ENCODE assay signal across 8 cellular contexts in the genomic region with DNA sequence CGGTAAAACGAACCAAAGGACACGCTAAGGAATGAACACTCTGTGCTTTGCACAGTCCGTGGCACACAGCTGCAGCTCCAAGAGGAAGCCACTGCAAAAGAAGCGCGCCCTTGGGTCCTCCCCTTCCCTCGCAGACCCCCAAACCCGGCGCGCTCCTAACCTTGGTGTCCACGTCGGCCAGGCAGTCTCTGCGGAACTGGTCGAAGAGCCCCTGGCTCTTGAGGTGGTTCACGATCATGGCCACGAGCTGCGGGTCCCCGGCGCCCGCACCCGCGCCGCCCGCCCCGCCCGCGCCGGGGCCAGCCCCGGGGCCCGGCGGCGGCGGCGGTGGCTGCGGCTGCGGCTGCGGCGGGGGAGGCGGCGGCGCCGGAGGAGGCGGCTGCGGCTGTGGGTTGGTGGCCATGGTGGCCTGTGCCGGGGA. TPM values are rescaled to one million over a fixed set of nuclear protein-coding genes. Genes with fewer than 3 reads are reported as not detected.
DNase-seq lines count a peak whose midpoint lies in the region; ATAC-seq, FAIRE-seq and TF ChIP-seq lines count a peak whose summit lies in the region.

No MANE protein-coding gene starts in this region.

- CTCF ChIA-PET in HCT116 (lab: Charles Lee) (interaction anchor here (2.0 kb wide), 1 partner anchor 27 kb away, joined by 8 read pairs; no protein-coding TSS in a partner anchor), K562 (lab: Yijun Ruan, JAX; ENCODE audit: low intra/inter-chr PET ratio) (no interaction called here)

- H3K27ac ChIP-seq in HCT116 (ENCODE audit: low read depth, low read length): peak overlapping the region; percentile 59; the same call in 1 of the 2 replicates
- H3K27ac ChIP-seq in K562 (ENCODE audit: extremely low read depth, low read depth, low read length): peak overlapping the region; percentile 89

- POLR2A ChIA-PET in HCT116 (lab: Charles Lee) (no interaction called here), K562 (lab: Yijun Ruan, JAX) (interaction anchor here (0.6 to 2.1 kb wide), 3 partner anchors 11 to 1779 kb away, joined by 3 to 13 read pairs (median 3); no protein-coding TSS in a partner anchor)

- peak overlapping the region; percentile 79 for H3K4me2 ChIP-seq in HCT116 (ENCODE audit: low read length)
- peak overlapping the region; percentile 100 for H3K4me2 ChIP-seq in K562 (ENCODE audit: insufficient read depth, low read length)

- DNase-seq in HCT116 (ENCODE audit: low read depth, low spot score) (no peak), NB4 (ENCODE audit: low read depth) (peak; percentile 68), K562 (ENCODE audit: extremely low read depth in 1 of 4, low spot score in 3 of 4) (peak in 1 of 4 experiments; percentile 22), left lobe of liver (ENCODE audit: low spot score) (peak; percentile 48), cortex of kidney (lab: John Stamatoyannopoulos, UW) (no peak)
- no peak for DNase-seq in stimulated activated naive CD8-positive, alpha-beta T cell treated with anti-CD3 and anti-CD28 coated beads, Interleukin-15, Interleukin-2, amounts not matched to agents 100 U/mL and 50 U/mL, for 24 hours

- RAD21 ChIA-PET in HCT116 (lab: Charles Lee; ENCODE audit: low non-redundant PET in 1 of 2, low total read pairs in 2 of 2, uncharacterized antibody in 2 of 2, unreplicated experiment in 2 of 2): no interaction called here

- TF ChIP-seq POLR2A in HCT116 (IDR thresholded peaks at IDR 0.05; ENCODE audit: borderline replicate concordance, extremely low read depth, insufficient read depth, insufficient read length) (no peak), NB4 (IDR thresholded peaks at IDR 0.05; ENCODE audit: extremely low read depth, insufficient read length) (no peak), K562 (conservative IDR thresholded peaks at IDR 0.05) (no peak)

- intact Hi-C loops in HCT116 (cut with micrococcal nuclease) (loop anchor here (10.0 kb wide), 1 partner anchor 1378 kb away; a partner anchor contains a TSS), K562 (cut with micrococcal nuclease) (loop anchor here (10.0 kb wide), 1 partner anchor 1378 kb away; a partner anchor contains a TSS)

- no peaks in the 10 kb centered on the region for H3K27me3 ChIP-seq in HCT116 (ENCODE audit: insufficient read depth, low read length)
- H3K27me3 ChIP-seq in K562 (ENCODE audit: control insufficient read depth in 2 of 2, insufficient read depth in 2 of 2, low read length in 2 of 2): no peaks in the 10 kb centered on the region

- peak overlapping the region; percentile 80 to 92 for H3K4me3 ChIP-seq in HCT116 (replicated peaks in 1 of 2; ENCODE audit: low read depth in 1 of 2, low read length in 2 of 2)
- H3K4me3 ChIP-seq in NB4 (ENCODE audit: low read depth, low read length): peak overlapping the region; percentile 98
- peak overlapping the region; percentile 98 for H3K4me3 ChIP-seq in K562

- peaks cover 48% of the 10 kb centered on the region for H3K79me2 ChIP-seq in HCT116 (ENCODE audit: insufficient read depth, low read length)
- H3K79me2 ChIP-seq in K562 (ENCODE audit: control insufficient read depth, insufficient read depth, low read length): peaks cover 24% of the 10 kb centered on the region

- TF ChIP-seq RAD21 in HCT116 (IDR thresholded peaks at IDR 0.05; ENCODE audit: low read depth) (no peak), K562 (CRISPR knock-in tag; conservative IDR thresholded peaks at IDR 0.05 in 1 of 2, IDR thresholded peaks at IDR 0.05 in 1 of 2) (no peak)

- H3K9me3 ChIP-seq in HCT116 (ENCODE audit: control insufficient read depth in 1 of 2, insufficient read depth in 1 of 2, low read depth in 1 of 2, low read length in 2 of 2) (no peaks in the 10 kb centered on the region), K562 (replicated peaks; ENCODE audit: control insufficient read depth, insufficient read depth, low read depth, low read length) (no peaks in the 10 kb centered on the region; the same call in 1 of the 2 replicates)

- no TSS peak for BruUV-seq in HCT116 (replicated peaks; lab: Mats Ljungman, UMichigan)
- BruUV-seq in K562 (replicated peaks; lab: Mats Ljungman, UMichigan): no TSS peak

- in situ Hi-C loops in K562 (cut with MboI): no loop called here

- ATAC-seq in GM18508 (IDR thresholded peaks at IDR 0.05; ENCODE audit: insufficient read depth, unreplicated experiment) (peak; percentile 36), HCT116 (no peak; the same call in 1 of the 2 replicates), K562 (peak; percentile 74), left lobe of liver (no peak), GM18867 (IDR thresholded peaks at IDR 0.05; ENCODE audit: unreplicated experiment) (no peak)
- ATAC-seq in stimulated activated naive CD8-positive, alpha-beta T cell treated with anti-CD3 and anti-CD28 coated beads, Interleukin-15, Interleukin-2, amounts not matched to agents 100 U/mL and 50 U/mL, for 24 hours: peak; percentile 35

- peaks cover 9 to 22% of the 10 kb centered on the region in 2 experiments for H3K4me1 ChIP-seq in HCT116 (ENCODE audit: control insufficient read depth in 1 of 2, insufficient read depth in 2 of 2, low read length in 2 of 2)
- H3K4me1 ChIP-seq in K562 (replicated peaks in 1 of 2; ENCODE audit: control insufficient read depth in 2 of 2, insufficient read depth in 2 of 2, low read length in 2 of 2): peaks cover 4 to 5% of the 10 kb centered on the region in 2 experiments; a peak in 2 of 5 replicates

- H3K9me1 ChIP-seq in K562 (ENCODE audit: control insufficient read depth, insufficient read depth, low read length): no peaks in the 10 kb centered on the region

- TF ChIP-seq CTCF in HCT116 (IDR thresholded peaks at IDR 0.05 in 2 of 3, conservative IDR thresholded peaks at IDR 0.05 in 1 of 3; ENCODE audit: borderline replicate concordance in 1 of 3, insufficient read depth in 1 of 3, low read depth in 2 of 3, low read length in 2 of 3): no peak
- no peak for TF ChIP-seq CTCF in NB4 (IDR thresholded peaks at IDR 0.05; ENCODE audit: low read depth, low read length)
- no peak for TF ChIP-seq CTCF in K562 (IDR thresholded peaks at IDR 0.05 in 2 of 3, conservative IDR thresholded peaks at IDR 0.05 in 1 of 3; ENCODE audit: insufficient read depth in 2 of 3, low read depth in 1 of 3, low read length in 3 of 3)

- 2% methylated on average over 16 of the region's 45 CpGs for WGBS in K562 (ENCODE audit: insufficient coverage, low coverage, missing lambda C conversion rate)

- no peak for TF ChIP-seq EP300 in K562 (IDR thresholded peaks at IDR 0.05; ENCODE audit: low read length)

- H4K20me1 ChIP-seq in HCT116 (ENCODE audit: insufficient read depth) (no peaks in the 10 kb centered on the region), K562 (replicated peaks; ENCODE audit: control insufficient read depth, insufficient read depth, low read length) (peaks cover 8% of the 10 kb centered on the region; the same call in 1 of the 2 replicates)

- H3K9me2 ChIP-seq in HCT116 (ENCODE audit: insufficient read depth): no peaks in the 10 kb centered on the region

- no peak overlapping the region for H2AFZ ChIP-seq in HCT116 (ENCODE audit: low read depth, low read length, poor library complexity, severe bottlenecking)
- H2AFZ ChIP-seq in K562 (ENCODE audit: low read depth, low read length): peak overlapping the region; percentile 96

- H3K9ac ChIP-seq in HCT116 (ENCODE audit: low read length) (peak overlapping the region; percentile 73), K562 (ENCODE audit: insufficient read depth in 1 of 2, low read depth in 2 of 2, low read length in 2 of 2) (peak overlapping the region; percentile 96 to 97)

- FAIRE-seq in K562 (lab: Jason Lieb, UNC): no peak

- no peaks in the 10 kb centered on the region for H3K36me3 ChIP-seq in HCT116 (ENCODE audit: control insufficient read depth in 1 of 2, insufficient read depth in 2 of 2, low read length in 2 of 2)
- peaks cover 2% of the 10 kb centered on the region; the same call in 1 of the 3 replicates for H3K36me3 ChIP-seq in K562 (ENCODE audit: control insufficient read depth, insufficient read depth, low read length)

TF ChIP-seq in HCT116, 20 proteins besides CTCF, POLR2A, EP300 and RAD21 (continues in another document):
- TF ChIP-seq, protein P1, sequence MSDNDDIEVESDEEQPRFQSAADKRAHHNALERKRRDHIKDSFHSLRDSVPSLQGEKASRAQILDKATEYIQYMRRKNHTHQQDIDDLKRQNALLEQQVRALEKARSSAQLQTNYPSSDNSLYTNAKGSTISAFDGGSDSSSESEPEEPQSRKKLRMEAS (IDR thresholded peaks at IDR 0.05): no peak
- TF ChIP-seq EZH2phosphoT487 (IDR thresholded peaks at IDR 0.05; ENCODE audit: borderline replicate concordance) (no peak), CBX3 (IDR thresholded peaks at IDR 0.05; ENCODE audit: low read depth) (no peak), YY1 (IDR thresholded peaks at IDR 0.05; ENCODE audit: extremely low read depth, insufficient replicate concordance, low read depth, low read length) (no peak)

TF ChIP-seq in K562, 482 proteins besides CTCF, POLR2A, EP300 and RAD21 (continues in another document):
- TF ChIP-seq GABPA (tag; conservative IDR thresholded peaks at IDR 0.05; ENCODE audit: low read depth): 0 out of 2 replicates have a peak, but pooled peaks have one; percentile 89
- peak; percentile 23 for TF ChIP-seq SAP30 (IDR thresholded peaks at IDR 0.05; ENCODE audit: borderline replicate concordance, insufficient read depth, low read depth, low read length, poor library complexity, severe bottlenecking)
- 0 out of 2 replicates have a peak, but pooled peaks have one; percentile 7 for TF ChIP-seq RNF2 (IDR thresholded peaks at IDR 0.05)
- no peak for TF ChIP-seq XRCC4 (IDR thresholded peaks at IDR 0.05; ENCODE audit: extremely low read depth, insufficient read depth, insufficient read length)

RNA-seq across cellular contexts. Expression of a gene that starts 0.3 kb away (rescaled TPM):
- total RNA-seq in HCT116 (2021; ENCODE audit: unreplicated experiment): 22.4 TPM
- 9.4 and 10.5 TPM in 2 replicates for polyA plus RNA-seq in HCT116 (2012)
- total RNA-seq in K562 (2011; cell fraction: chromatin; rRNA removed; ENCODE audit: low replicate concordance): 11.8 and 56.0 TPM in 2 replicates
- total RNA-seq in K562 (2011; cell fraction: nucleolus; rRNA removed): 10.5 and 13.9 TPM in 2 replicates
- 27.0 and 40.4 TPM in 2 replicates for total RNA-seq in K562 (2011; cell fraction: nucleoplasm; rRNA removed)
- 14.6 and 15.8 TPM in 2 replicates for total RNA-seq in K562 (2014; rRNA removed)
- 22.0 and 25.3 TPM in 2 replicates for total RNA-seq in K562 (2014; rRNA removed; fragmentation: Illumina TruSeq; extraction: Trizol)
- total RNA-seq in K562 (2015; rRNA removed; fragmentation: Illumina TruSeq; extraction: Trizol): 23.2 and 23.9 TPM in 2 replicates
- 14.5 and 18.3 TPM in 2 replicates for total RNA-seq in K562 (2021)
- 13.3 and 15.5 TPM in 2 replicates for polyA plus RNA-seq in K562 (2011; rRNA removed)
- polyA plus RNA-seq in K562 (2011; cell fraction: cytosol; rRNA removed): 3.1 and 5.0 TPM in 2 replicates
- 19.4 and 36.9 TPM in 2 replicates for polyA plus RNA-seq in K562 (2011; cell fraction: nucleus; rRNA removed)
- 10.9 and 13.6 TPM in 2 replicates for polyA plus RNA-seq in K562 (2012)
- 18.9 and 23.0 TPM in 2 replicates for polyA plus RNA-seq in K562 (2014; fragmentation: Illumina TruSeq; extraction: Trizol)
- 1 to 10 TPM; 4.8 to 7.2 TPM for polyA plus RNA-seq in K562 (2014; fragmentation: Nextera tagmentation; extraction: Ambion mirVana)
- 15.5 and 17.7 TPM in 2 replicates for polyA plus RNA-seq in K562 (2014; rRNA removed)
- 38.0 and 44.6 TPM in 2 replicates for polyA minus RNA-seq in K562 (2011; rRNA and poly(A)+ RNA removed)
- 9.2 and 12.2 TPM in 2 replicates for polyA minus RNA-seq in K562 (2011; cell fraction: cytosol; rRNA and poly(A)+ RNA removed)
- polyA minus RNA-seq in K562 (2011; cell fraction: nucleus; rRNA and poly(A)+ RNA removed): 26.8 and 47.7 TPM in 2 replicates
- total RNA-seq in left lobe of liver: 8.0 TPM

Comparison
In these comparisons a context has a peak if more than half of its experiments do, and no peak if none do; other contexts are left out.
1. ATAC-seq: peak in GM18508 (single experiment), K562 (single experiment) and stimulated activated naive CD8-positive, alpha-beta T cell treated with anti-CD3 and anti-CD28 coated beads, Interleukin-15, Interleukin-2, amounts not matched to agents 100 U/mL and 50 U/mL, for 24 hours (single experiment); none in HCT116 (single experiment), left lobe of liver (single experiment) and GM18867 (single experiment).
2. DNase-seq: peak in NB4 (single experiment) and left lobe of liver (single experiment); none in HCT116 (single experiment), stimulated activated naive CD8-positive, alpha-beta T cell treated with anti-CD3 and anti-CD28 coated beads, Interleukin-15, Interleukin-2, amounts not matched to agents 100 U/mL and 50 U/mL, for 24 hours (single experiment) and cortex of kidney (single experiment).
3. Peak in every context shown above with its lines, with median percentiles within 50 percentile points of each other: H3K4me3 ChIP-seq.